Comparison of ENCODE assay signal across 8 cellular contexts in genomic region chr10:11164806-11165590, GRCh38.
A peak's percentile ranks its signal among the peaks of the same experiment; 100 is the strongest.
DNase-seq lines count a peak whose midpoint lies in the region; ATAC-seq and TF ChIP-seq lines count a peak whose summit lies in the region.

No MANE protein-coding gene starts in this region.

- intact Hi-C loops in body of pancreas (cut with DNase I), result no loop called here

- H3K9me3 ChIP-seq in body of pancreas (no peaks in the 10 kb centered on the region), skeletal muscle tissue (ENCODE audit: control insufficient read depth in 3 of 3, low read length in 3 of 3) (no peaks in the 10 kb centered on the region), WERI-Rb-1 (ENCODE audit: severe bottlenecking) (no peaks in the 10 kb centered on the region)

- ATAC-seq in GM18511 (IDR thresholded peaks at IDR 0.05; ENCODE audit: unreplicated experiment) (peak; percentile 35), HG03460 (IDR thresholded peaks at IDR 0.05; ENCODE audit: unreplicated experiment) (peak; percentile 27), body of pancreas (peak; percentile 47)

- peak overlapping the region; percentile 42 to 58 (median 53) for H3K9ac ChIP-seq in skeletal muscle tissue (ENCODE audit: low read depth in 1 of 3, low read length in 3 of 3)

- H3K27me3 ChIP-seq in body of pancreas (no peaks in the 10 kb centered on the region), skeletal muscle tissue (ENCODE audit: control insufficient read depth in 3 of 3, insufficient read depth in 3 of 3, low read length in 3 of 3) (no peaks in the 10 kb centered on the region), WERI-Rb-1 (ENCODE audit: insufficient read depth, low read depth, severe bottlenecking) (no peaks in the 10 kb centered on the region)

- H3K4me1 ChIP-seq in body of pancreas (peaks cover 12% of the 10 kb centered on the region), skeletal muscle tissue (ENCODE audit: control insufficient read depth in 3 of 3, insufficient read depth in 3 of 3, low read length in 3 of 3) (peaks cover 7 to 34% (median 23%) of the 10 kb centered on the region in 3 donors)

- H3K27ac ChIP-seq in body of pancreas, result peak overlapping the region in 2 of 4 donors; percentile 36 to 74
- H3K27ac ChIP-seq in skeletal muscle tissue (ENCODE audit: low read depth, low read length), result peak overlapping the region; percentile 52
- H3K27ac ChIP-seq in WERI-Rb-1, result no peak overlapping the region

- 2 to 3% methylated on average over 37 to 38 of the region's 38 CpGs for WGBS in body of pancreas, 2 donors

- DNase-seq in T-helper 9 cell (peak; percentile 50), body of pancreas (peak in 3 of 4 donors; percentile 23 to 62 (median 25)), iPS-NIHi11 (ENCODE audit: low spot score) (peak; percentile 34), NCI-H2029 (lab: John Stamatoyannopoulos, UW) (no peak), WERI-Rb-1 (no peak)

- H3K4me3 ChIP-seq in body of pancreas, result peak overlapping the region in 1 of 2 donors; percentile 38
- H3K4me3 ChIP-seq in skeletal muscle tissue (ENCODE audit: low read length in 3 of 3), result peak overlapping the region; percentile 53 to 76 (median 59)
- H3K4me3 ChIP-seq in WERI-Rb-1 (ENCODE audit: low read depth, low read length), result no peak overlapping the region

- no peak for TF ChIP-seq CTCF in body of pancreas (IDR thresholded peaks at IDR 0.05)
- no peak for TF ChIP-seq CTCF in WERI-Rb-1 (IDR thresholded peaks at IDR 0.05; ENCODE audit: low read depth, low read length)

- TF ChIP-seq POLR2A in body of pancreas (IDR thresholded peaks at IDR 0.05), result peak in 1 of 3 donors; percentile 63

- no peaks in the 10 kb centered on the region for H3K36me3 ChIP-seq in body of pancreas (replicated peaks in 1 of 2; ENCODE audit: insufficient read depth in 1 of 2, low read depth in 2 of 2)
- peaks cover 0 to 2% (median 0%) of the 10 kb centered on the region in 3 donors for H3K36me3 ChIP-seq in skeletal muscle tissue (ENCODE audit: control insufficient read depth in 3 of 3, insufficient read depth in 3 of 3, low read length in 3 of 3)
- H3K36me3 ChIP-seq in WERI-Rb-1, result no peaks in the 10 kb centered on the region

Comparison
In these comparisons a context has a peak if more than half of its experiments do, and no peak if none do; other contexts are left out.
1. DNase-seq: peak in T-helper 9 cell (single experiment), body of pancreas (3 of 4) and iPS-NIHi11 (single experiment); none in NCI-H2029 (single experiment) and WERI-Rb-1 (single experiment).
2. Peak in every context shown above with its lines, with median percentiles within 50 percentile points of each other: ATAC-seq.